1 cellular context compared by ENCODE assay signal in genomic region chr11:110077318-110077717, GRCh38.
TF ChIP-seq lines count a peak whose summit lies in the region.

No MANE protein-coding gene starts in this region.

TF ChIP-seq in A549, 52 proteins besides CTCF, POLR2A, EP300 and RAD21 (continued from another document):
- TF ChIP-seq, protein P1, sequence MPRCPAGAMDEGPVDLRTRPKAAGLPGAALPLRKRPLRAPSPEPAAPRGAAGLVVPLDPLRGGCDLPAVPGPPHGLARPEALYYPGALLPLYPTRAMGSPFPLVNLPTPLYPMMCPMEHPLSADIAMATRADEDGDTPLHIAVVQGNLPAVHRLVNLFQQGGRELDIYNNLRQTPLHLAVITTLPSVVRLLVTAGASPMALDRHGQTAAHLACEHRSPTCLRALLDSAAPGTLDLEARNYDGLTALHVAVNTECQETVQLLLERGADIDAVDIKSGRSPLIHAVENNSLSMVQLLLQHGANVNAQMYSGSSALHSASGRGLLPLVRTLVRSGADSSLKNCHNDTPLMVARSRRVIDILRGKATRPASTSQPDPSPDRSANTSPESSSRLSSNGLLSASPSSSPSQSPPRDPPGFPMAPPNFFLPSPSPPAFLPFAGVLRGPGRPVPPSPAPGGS (IDR thresholded peaks at IDR 0.05): no peak
- no peak for TF ChIP-seq ZFP36 (IDR thresholded peaks at IDR 0.05; ENCODE audit: borderline replicate concordance, partially characterized antibody)
- TF ChIP-seq, protein P2, sequence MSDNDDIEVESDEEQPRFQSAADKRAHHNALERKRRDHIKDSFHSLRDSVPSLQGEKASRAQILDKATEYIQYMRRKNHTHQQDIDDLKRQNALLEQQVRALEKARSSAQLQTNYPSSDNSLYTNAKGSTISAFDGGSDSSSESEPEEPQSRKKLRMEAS (IDR thresholded peaks at IDR 0.05): no peak
